ENCODE assay signal across 22 cellular contexts in the genomic region with DNA sequence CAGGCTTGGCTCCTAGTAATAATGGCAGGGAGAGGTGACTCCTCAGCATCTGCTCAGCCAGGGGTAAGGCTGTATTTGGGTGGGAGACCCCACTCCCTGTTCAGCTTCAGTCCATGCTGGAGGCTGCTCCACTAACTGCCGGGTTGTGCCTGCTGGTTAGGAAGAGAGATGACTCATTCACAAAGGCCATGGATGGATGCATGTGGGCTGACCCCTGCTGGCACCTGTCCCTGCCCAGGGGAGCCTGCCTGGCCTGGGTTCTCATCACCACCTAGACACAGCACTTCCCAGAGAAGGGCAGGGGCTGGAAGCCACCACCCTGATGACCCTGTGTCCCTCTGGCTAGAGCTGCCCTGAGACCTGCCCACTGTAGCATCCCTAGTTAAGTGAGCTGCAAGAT. TPM values are rescaled to one million over a fixed set of nuclear protein-coding genes. Genes with fewer than 3 reads are reported as not detected.
A peak's percentile ranks its signal among the peaks of the same experiment; 100 is the strongest.
DNase-seq lines count a peak whose midpoint lies in the region; ATAC-seq and TF ChIP-seq lines count a peak whose summit lies in the region.
"Had no signal": no experiment of that assay in that cellular context is flagged by ENCODE, and none has a peak within 500 bp of the region (broad histone marks: within the 10 kb centered on the region; RNA-seq: fewer than 3 reads in every experiment).

No MANE protein-coding gene starts in this region.

- H3K27ac ChIP-seq in PC-3 (ENCODE audit: low read length), result no peak overlapping the region
- H3K27ac ChIP-seq: colonic mucosa, vagina, WERI-Rb-1 had no signal

- no peak overlapping the region for H3K9ac ChIP-seq in PC-3 (ENCODE audit: low read length)

- H3K9me3 ChIP-seq in PC-3 (ENCODE audit: low read length), result no peaks in the 10 kb centered on the region
- H3K9me3 ChIP-seq: colonic mucosa, vagina had no signal

- H3K4me2 ChIP-seq in PC-3 (ENCODE audit: low read length), result no peak overlapping the region

- H2AFZ ChIP-seq in PC-3 (ENCODE audit: low read length), result no peak overlapping the region

- no peaks in the 10 kb centered on the region for H3F3A ChIP-seq in PC-3 (ENCODE audit: low read length, unreplicated experiment)

- intact Hi-C loops in PC-3 (cut with micrococcal nuclease), result no loop called here

- H4K20me1 ChIP-seq in PC-3 (ENCODE audit: low read length), result no peaks in the 10 kb centered on the region

- CTCF ChIA-PET in PC-3 (lab: Charles Lee), result no interaction called here

- peaks cover 70% of the 10 kb centered on the region for H3K27me3 ChIP-seq in PC-3 (ENCODE audit: low read length)
- H3K27me3 ChIP-seq: colonic mucosa, vagina had no signal

- no TSS peak for BruUV-seq in PC-3 (replicated peaks; lab: Mats Ljungman, UMichigan)

- H3K9me2 ChIP-seq in PC-3 (replicated peaks; ENCODE audit: low read length), result no peaks in the 10 kb centered on the region

- H3K36me3 ChIP-seq in PC-3 (ENCODE audit: low read depth, low read length), result no peaks in the 10 kb centered on the region
- H3K36me3 ChIP-seq: colonic mucosa, vagina, WERI-Rb-1 had no signal

- no peaks in the 10 kb centered on the region for H3K79me2 ChIP-seq in PC-3 (ENCODE audit: low read length)

- POLR2A ChIA-PET in PC-3 (lab: Charles Lee; ENCODE audit: unreplicated experiment), result no interaction called here

- no peak for TF ChIP-seq CTCF in PC-3 (conservative IDR thresholded peaks at IDR 0.05; ENCODE audit: low read depth, low read length)

- H3K4me3 ChIP-seq in PC-3 (ENCODE audit: low read length), result no peak overlapping the region
- H3K4me3 ChIP-seq: colonic mucosa, vagina had no signal

- no peaks in the 10 kb centered on the region for H3K4me1 ChIP-seq in PC-3 (ENCODE audit: insufficient read depth, low read length)
- H3K4me1 ChIP-seq: colonic mucosa had no signal

- DNase-seq in A172 (ENCODE audit: low spot score), result peak; percentile 29
- peak; percentile 87 for DNase-seq in DMS53 (lab: John Stamatoyannopoulos, UW)
- DNase-seq in PC-3, result peak; percentile 18
- peak; percentile 50 for DNase-seq in islet precursor cell
- no peak for DNase-seq in activated CD4-positive, CD25-positive, alpha-beta regulatory T cell (lab: John Stamatoyannopoulos, UW)
- DNase-seq in NCI-H1694 treated with DMSO at 0.1 percent for 48 hours (lab: John Stamatoyannopoulos, UW), result no peak
- no peak for DNase-seq in mesenteric fat pad (ENCODE audit: low spot score)
- DNase-seq: activated CD8-positive, alpha-beta T cell treated with anti-CD3 and anti-CD28 coated beads for 36 hours; activated T-cell treated with anti-CD3 and anti-CD28 coated beads, Interleukin-2, amount 50 U/mL, for 72 hours; colonic mucosa; COR-L47; GF-D8; left colon; NCI-H1436 treated with DMSO at 0.1 percent for 48 hours; NCI-H345; NK-92 treated with Interleukin-12 subunit alpha and Interleukin-12 subunit beta, amount 100 ng/mL, for 24 hours; stimulated activated CD4-positive, alpha-beta T cell treated with anti-CD3 and anti-CD28 coated beads, Interleukin-2, amount 100 ng/mL, for 48 hours; T-cell; WERI-Rb-1 had no signal

- ATAC-seq in PC-3, result no peak
- no peak for ATAC-seq in HG02981 (IDR thresholded peaks at IDR 0.05; ENCODE audit: unreplicated experiment)
- ATAC-seq: activated CD8-positive, alpha-beta T cell treated with anti-CD3 and anti-CD28 coated beads for 36 hours; activated naive CD4-positive, alpha-beta T cell treated with anti-CD3 and anti-CD28 coated beads, Interleukin-2, amount 50 U/mL, for 72 hours; activated T-cell treated with anti-CD3 and anti-CD28 coated beads, Interleukin-2, amount 50 U/mL, for 72 hours; left colon; T-cell had no signal

RNA-seq across cellular contexts. Expression of a gene that starts 59.0 kb away (rescaled TPM):
- 2.4 and 2.6 TPM in 2 replicates for total RNA-seq in A172 (2014; rRNA removed; shearing (Covaris generic))
- total RNA-seq in PC-3 (2014; rRNA removed), result not detected in 2 replicates
- total RNA-seq in mesenteric fat pad, result 41.7 TPM
- total RNA-seq: activated naive CD4-positive, alpha-beta T cell treated with anti-CD3 and anti-CD28 coated beads, Interleukin-2, amount 50 U/mL, for 72 hours had no signal

Comparison
In these comparisons a context has a peak if more than half of its experiments do, and no peak if none do; other contexts are left out.
1. DNase-seq: peak in A172 (single experiment), DMS53 (single experiment), PC-3 (single experiment) and islet precursor cell (single experiment); none in activated CD4-positive, CD25-positive, alpha-beta regulatory T cell (0 of 4), NCI-H1694 treated with DMSO at 0.1 percent for 48 hours (single experiment) and mesenteric fat pad (single experiment).
2. RNA of a gene that starts 59.0 kb away (total RNA-seq): 41.7 TPM in mesenteric fat pad (single experiment); 2.4 to 2.6 TPM in A172 and not detected in PC-3; every median in the first group is over 10 times any median in the second.